ENCODE assay signal across 8 cellular contexts in the genomic region with DNA sequence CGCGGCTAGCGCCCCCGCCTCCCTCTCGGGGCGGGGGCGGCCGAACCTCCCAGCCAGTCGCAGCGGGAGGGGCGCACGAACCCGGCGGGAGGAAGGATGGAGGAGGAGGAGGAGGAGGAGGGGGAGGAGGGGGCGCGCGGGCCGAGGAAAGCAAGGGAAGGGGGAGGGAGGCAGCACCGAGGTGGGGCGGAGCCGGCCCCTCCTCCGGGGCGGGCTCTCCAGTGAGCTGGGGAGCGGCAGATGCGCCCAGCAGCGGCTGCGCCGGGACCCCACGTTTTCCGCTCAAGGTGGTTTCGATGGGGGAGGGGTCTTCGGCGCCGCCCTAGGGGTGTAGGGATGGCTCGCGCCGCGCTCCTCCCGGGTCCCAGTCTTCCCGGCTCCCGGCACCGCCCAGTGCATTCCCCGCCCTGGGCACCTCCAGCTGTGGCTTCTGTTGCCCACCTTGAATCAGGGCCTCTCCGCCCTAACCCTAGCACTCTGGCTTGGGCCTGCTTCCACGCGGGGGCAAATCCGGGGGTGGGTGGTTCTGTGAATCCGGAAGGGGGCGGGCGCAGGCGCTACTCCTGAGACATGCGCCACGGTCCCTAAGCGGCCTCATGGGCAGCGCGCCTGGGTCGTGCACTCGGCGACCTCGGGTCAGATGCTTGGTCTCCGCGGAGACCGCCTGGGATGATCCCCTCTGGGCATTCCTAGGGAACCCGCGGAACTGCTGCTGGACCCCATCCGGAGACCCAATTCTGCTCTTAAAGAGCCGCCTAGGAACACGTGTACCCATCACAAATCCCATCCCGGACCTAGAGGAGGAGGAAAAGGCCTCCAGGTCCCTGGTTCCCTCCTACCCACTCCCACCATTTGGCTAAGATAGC. TPM values are rescaled to one million over a fixed set of nuclear protein-coding genes. Genes with fewer than 3 reads are reported as not detected.
A peak's percentile ranks its signal among the peaks of the same experiment; 100 is the strongest.
DNase-seq lines count a peak whose midpoint lies in the region; ATAC-seq and TF ChIP-seq lines count a peak whose summit lies in the region.

A gene with protein sequence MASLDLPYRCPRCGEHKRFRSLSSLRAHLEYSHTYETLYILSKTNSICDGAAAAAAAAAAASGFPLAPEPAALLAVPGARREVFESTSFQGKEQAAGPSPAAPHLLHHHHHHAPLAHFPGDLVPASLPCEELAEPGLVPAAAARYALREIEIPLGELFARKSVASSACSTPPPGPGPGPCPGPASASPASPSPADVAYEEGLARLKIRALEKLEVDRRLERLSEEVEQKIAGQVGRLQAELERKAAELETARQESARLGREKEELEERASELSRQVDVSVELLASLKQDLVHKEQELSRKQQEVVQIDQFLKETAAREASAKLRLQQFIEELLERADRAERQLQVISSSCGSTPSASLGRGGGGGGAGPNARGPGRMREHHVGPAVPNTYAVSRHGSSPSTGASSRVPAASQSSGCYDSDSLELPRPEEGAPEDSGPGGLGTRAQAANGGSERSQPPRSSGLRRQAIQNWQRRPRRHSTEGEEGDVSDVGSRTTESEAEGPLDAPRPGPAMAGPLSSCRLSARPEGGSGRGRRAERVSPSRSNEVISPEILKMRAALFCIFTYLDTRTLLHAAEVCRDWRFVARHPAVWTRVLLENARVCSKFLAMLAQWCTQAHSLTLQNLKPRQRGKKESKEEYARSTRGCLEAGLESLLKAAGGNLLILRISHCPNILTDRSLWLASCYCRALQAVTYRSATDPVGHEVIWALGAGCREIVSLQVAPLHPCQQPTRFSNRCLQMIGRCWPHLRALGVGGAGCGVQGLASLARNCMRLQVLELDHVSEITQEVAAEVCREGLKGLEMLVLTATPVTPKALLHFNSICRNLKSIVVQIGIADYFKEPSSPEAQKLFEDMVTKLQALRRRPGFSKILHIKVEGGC (minus strand): TSS at position 183 of the 866 bp plus-strand sequence. CDS start 14,848 bp downstream, outside the sequence.

- no peaks in the 10 kb centered on the region for H3K27me3 Mint-ChIP-seq in activated B cell treated with CpG ODN at 0.5 μM for 24 hours
- H3K27me3 Mint-ChIP-seq in central memory CD8-positive, alpha-beta T cell: peaks cover 18% of the 10 kb centered on the region

- H3K4me3 Mint-ChIP-seq in activated B cell treated with CpG ODN at 0.5 μM for 24 hours: peak within 1 kb of the TSS; percentile 82
- H3K4me3 Mint-ChIP-seq in central memory CD8-positive, alpha-beta T cell: peak within 1 kb of the TSS; percentile 72

- CTCF ChIA-PET in activated B cell treated with CpG ODN at 0.5 μM for 24 hours (lab: Charles Lee): interaction anchor here (0.8 to 1.0 kb wide), 2 partner anchors 16 to 51 kb away, joined by 3 to 4 read pairs; a partner anchor contains a TSS

- intact Hi-C loops in activated B cell treated with CpG ODN at 0.5 μM for 24 hours (cut with micrococcal nuclease): loop anchor here (1.0 to 10.0 kb wide), 8 partner anchors 9 to 450 kb away; a partner anchor contains a TSS

- H3K4me1 Mint-ChIP-seq in activated B cell treated with CpG ODN at 0.5 μM for 24 hours: peaks cover 36% of the 10 kb centered on the region
- peaks cover 14% of the 10 kb centered on the region for H3K4me1 Mint-ChIP-seq in central memory CD8-positive, alpha-beta T cell

- peak within 1 kb of the TSS; percentile 89 for H3K27ac Mint-ChIP-seq in activated B cell treated with CpG ODN at 0.5 μM for 24 hours
- H3K27ac Mint-ChIP-seq in central memory CD8-positive, alpha-beta T cell (ENCODE audit: low read depth): no peak within 1 kb of the TSS

- no peaks in the 10 kb centered on the region for H3K36me3 Mint-ChIP-seq in activated B cell treated with CpG ODN at 0.5 μM for 24 hours (ENCODE audit: low read depth)
- H3K36me3 Mint-ChIP-seq in central memory CD8-positive, alpha-beta T cell (ENCODE audit: insufficient read depth): no peaks in the 10 kb centered on the region

- TF ChIP-seq CTCF in activated B cell treated with CpG ODN at 0.5 μM for 24 hours (IDR thresholded peaks at IDR 0.05): no peak

- peak; percentile 76 for ATAC-seq in HG02588 (IDR thresholded peaks at IDR 0.05; ENCODE audit: unreplicated experiment)
- peak; percentile 73 for ATAC-seq in activated B cell treated with CpG ODN at 0.5 μM for 24 hours (ENCODE audit: low read depth)
- peak; percentile 78 for ATAC-seq in central memory CD8-positive, alpha-beta T cell (replicated peaks; ENCODE audit: extremely low read depth, poor library complexity, severe bottlenecking)

- DNase-seq in NCI-H1092 treated with DMSO at 0.1 percent for 48 hours (lab: John Stamatoyannopoulos, UW) (peak; percentile 37), NCI-H1092 (lab: John Stamatoyannopoulos, UW) (no peak), NCI-H1417 treated with DMSO at 0.1 percent for 48 hours (lab: John Stamatoyannopoulos, UW) (peak; percentile 32), activated B cell treated with CpG ODN at 0.5 μM for 24 hours (peak; percentile 67), medulla oblongata (ENCODE audit: extremely low spot score) (peak; percentile 32)
- peak in 1 of 2 donors; percentile 40 for DNase-seq in central memory CD8-positive, alpha-beta T cell (ENCODE audit: low spot score in 2 of 2)
- DNase-seq in stimulated activated CD8-positive, alpha-beta memory T cell treated with anti-CD3 and anti-CD28 coated beads, Interleukin-15, amount 100 ng/mL, for 4 hours (ENCODE audit: low read depth in 2 of 2): peak; percentile 77 to 80

- H3K9me3 Mint-ChIP-seq in activated B cell treated with CpG ODN at 0.5 μM for 24 hours: no peaks in the 10 kb centered on the region
- H3K9me3 Mint-ChIP-seq in central memory CD8-positive, alpha-beta T cell: no peaks in the 10 kb centered on the region

- POLR2A ChIA-PET in activated B cell treated with CpG ODN at 0.5 μM for 24 hours (lab: Charles Lee): interaction anchor here (0.6 to 2.1 kb wide), 9 partner anchors 9 to 115 kb away, joined by 3 to 51 read pairs (median 4); a partner anchor contains a TSS

RNA-seq across cellular contexts. Expression of the gene that starts here (rescaled TPM):
- 21.4 and 25.7 TPM in 2 replicates for total RNA-seq in activated B cell treated with CpG ODN at 0.5 μM for 24 hours
